Comparison of ENCODE assay signal across 7 cellular contexts in the genomic region with DNA sequence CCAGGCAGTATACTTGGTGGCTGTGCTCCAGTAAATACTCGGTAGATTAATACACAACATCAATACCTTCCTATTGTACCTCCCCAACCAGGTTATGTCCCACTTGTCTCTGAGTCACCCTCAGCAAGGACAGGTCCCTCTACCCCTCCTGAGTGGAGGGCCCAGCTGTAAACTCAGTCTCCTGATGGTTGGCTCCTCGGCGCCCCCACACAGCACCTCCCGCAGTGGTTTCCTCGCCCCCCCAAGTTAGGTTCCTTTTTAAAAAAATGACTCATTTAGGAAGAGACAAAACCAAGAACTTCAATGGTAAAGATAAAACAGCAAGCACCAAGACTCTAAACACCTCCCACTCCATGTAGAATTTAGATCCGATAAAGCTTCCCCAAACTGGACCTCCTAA.
DNase-seq lines count a peak whose midpoint lies in the region; ATAC-seq, FAIRE-seq and TF ChIP-seq lines count a peak whose summit lies in the region.

No MANE protein-coding gene starts in this region.

- peaks cover 22 to 64% (median 39%) of the 10 kb centered on the region in 4 donors for H3K4me1 ChIP-seq in stomach
- peaks cover 4 to 9% of the 10 kb centered on the region in 2 donors for H3K4me1 ChIP-seq in kidney (ENCODE audit: control insufficient read depth in 1 of 2, insufficient read depth in 1 of 2, low read depth in 1 of 2, low read length in 2 of 2)

- peak; percentile 69 to 78 for DNase-seq in activated CD4-positive, alpha-beta T cell treated with anti-CD3 and anti-CD28 coated beads for 4 hours
- peak; percentile 17 for DNase-seq in globus pallidus (ENCODE audit: low spot score)
- no peak for DNase-seq in stomach
- no peak for DNase-seq in kidney
- no peak for DNase-seq in GM03348 (ENCODE audit: low spot score)
- no peak for DNase-seq in NCI-H2227 treated with DMSO at 0.1 percent for 48 hours (lab: John Stamatoyannopoulos, UW)

- H3K27ac ChIP-seq in stomach: peak overlapping the region in 4 of 5 donors; percentile 57 to 84 (median 74)
- H3K27ac ChIP-seq in kidney (ENCODE audit: low read depth in 2 of 2, low read length in 2 of 2): peak overlapping the region in 1 of 2 donors; percentile 21

- H3K4me3 ChIP-seq in stomach (peak overlapping the region in 1 of 4 donors; percentile 21), kidney (ENCODE audit: low read length in 2 of 2) (no peak overlapping the region)

- H3K27me3 ChIP-seq in stomach: no peaks in the 10 kb centered on the region

- intact Hi-C loops in stomach (cut with DNase I; ENCODE audit: low total_unique reads) (no loop called here), kidney (cut with DNase I) (no loop called here)

- H3K9ac ChIP-seq in kidney (ENCODE audit: low read length in 2 of 2): no peak overlapping the region

- peak; percentile 36 for ATAC-seq in HG02885 (IDR thresholded peaks at IDR 0.05; ENCODE audit: poor library complexity, unreplicated experiment)

- FAIRE-seq in kidney (lab: Jason Lieb, UNC): no peak

- no peak for TF ChIP-seq CTCF in stomach (IDR thresholded peaks at IDR 0.05)
- TF ChIP-seq CTCF in kidney (IDR thresholded peaks at IDR 0.05; ENCODE audit: borderline replicate concordance, extremely low read depth, insufficient read depth): no peak

- H3K9me3 ChIP-seq in stomach: no peaks in the 10 kb centered on the region
- no peaks in the 10 kb centered on the region for H3K9me3 ChIP-seq in kidney (ENCODE audit: control insufficient read depth in 1 of 2, low read length in 2 of 2)

- TF ChIP-seq EP300 in stomach (IDR thresholded peaks at IDR 0.05): no peak

- WGBS in stomach, 5 donors: 60 to 78% (median 74%) methylated on average over 6 of the region's 6 CpGs

- no peak for TF ChIP-seq POLR2A in stomach (IDR thresholded peaks at IDR 0.05)

- H3K36me3 ChIP-seq in stomach (no peaks in the 10 kb centered on the region), kidney (ENCODE audit: control insufficient read depth in 1 of 2, insufficient read depth in 2 of 2, low read length in 2 of 2) (no peaks in the 10 kb centered on the region)

Comparison
In these comparisons a context has a peak if more than half of its experiments do, and no peak if none do; other contexts are left out.
1. DNase-seq: peak in activated CD4-positive, alpha-beta T cell treated with anti-CD3 and anti-CD28 coated beads for 4 hours (2 of 2) and globus pallidus (single experiment); none in stomach (single experiment), kidney (single experiment), GM03348 (single experiment) and NCI-H2227 treated with DMSO at 0.1 percent for 48 hours (single experiment).